Comparison of ENCODE assay signal across 8 cellular contexts in genomic region chr20:50415516-50416268, GRCh38.
DNase-seq lines count a peak whose midpoint lies in the region; ATAC-seq and TF ChIP-seq lines count a peak whose summit lies in the region.

No MANE protein-coding gene starts in this region.

- in situ Hi-C loops in astrocyte of the cerebellum (cut with HindIII; ENCODE audit: low sequenced_read_pairs), result loop anchor here (5.0 kb wide), 2 partner anchors 93 to 128 kb away; no protein-coding TSS in a partner anchor

- DNase-seq in GM04504 (ENCODE audit: low read depth), result peak; percentile 90
- DNase-seq in astrocyte of the cerebellum (ENCODE audit: low read depth), result peak; percentile 79
- peak; percentile 95 for DNase-seq in hippocampal formation (lab: John Stamatoyannopoulos, UW)
- DNase-seq in sciatic nerve (ENCODE audit: low spot score), result peak; percentile 99
- no peak for DNase-seq in activated gamma-delta T cell (lab: John Stamatoyannopoulos, UW)
- no peak for DNase-seq in stimulated activated CD4-positive, alpha-beta T cell treated with anti-CD3 and anti-CD28 coated beads, Interleukin-12 subunit alpha, Interleukin-12 subunit beta, amount 100 ng/mL, for 4 hours

- ATAC-seq in sciatic nerve, result peak; percentile 98
- no peak for ATAC-seq in HG03280 (IDR thresholded peaks at IDR 0.05; ENCODE audit: unreplicated experiment)
- ATAC-seq in HG03354 (IDR thresholded peaks at IDR 0.05; ENCODE audit: poor library complexity, severe bottlenecking, unreplicated experiment), result no peak

- intact Hi-C loops in sciatic nerve (cut with DNase I), result no loop called here

- no peak overlapping the region for H3K4me3 ChIP-seq in astrocyte of the cerebellum (ENCODE audit: low read depth, low read length)

- TF ChIP-seq CTCF in astrocyte of the cerebellum (IDR thresholded peaks at IDR 0.05; ENCODE audit: low read depth, low read length, missing control alignments), result no peak

Comparison
In these comparisons a context has a peak if more than half of its experiments do, and no peak if none do; other contexts are left out.
1. DNase-seq: peak in GM04504 (single experiment), astrocyte of the cerebellum (single experiment), hippocampal formation (2 of 2) and sciatic nerve (single experiment); none in activated gamma-delta T cell (single experiment) and stimulated activated CD4-positive, alpha-beta T cell treated with anti-CD3 and anti-CD28 coated beads, Interleukin-12 subunit alpha, Interleukin-12 subunit beta, amount 100 ng/mL, for 4 hours (single experiment).